Comparison of ENCODE assay signal across 22 cellular contexts in genomic region chr5:10277773-10278630, GRCh38.
"Had no signal": no experiment of that assay in that cellular context is flagged by ENCODE, and none has a peak within 500 bp of the region (broad histone marks: within the 10 kb centered on the region; RNA-seq: fewer than 3 reads in every experiment).

No MANE protein-coding gene starts in this region.

- H3K9me3 ChIP-seq: left lung, lower lobe of right lung, stomach, tibial nerve had no signal

- H3K4me3 Mint-ChIP-seq: activated CD4-positive, alpha-beta memory T cell treated with anti-CD3 and anti-CD28 coated beads, Interleukin-2, amount 10 ng/mL, durations not matched to agents 7 days and 5 days; activated CD4-positive, alpha-beta T cell treated with anti-CD3 and anti-CD28 coated beads, Interleukin-2, amount 10 ng/mL, durations not matched to agents 7 days and 5 days; activated naive CD8-positive, alpha-beta T cell; T-helper 1 cell treated with Interleukin-12 subunit alpha and Interleukin-12 subunit beta and Interleukin-4 antibody, amounts not matched to agents 30 μg/mL and 1 μg/mL, for 36 hours had no signal

- ATAC-seq: left lung; lower lobe of right lung; naive thymus-derived CD8-positive, alpha-beta T cell had no signal

- H3K9me3 Mint-ChIP-seq: activated CD4-positive, alpha-beta memory T cell treated with anti-CD3 and anti-CD28 coated beads, Interleukin-2, amount 10 ng/mL, durations not matched to agents 7 days and 5 days; T-helper 1 cell treated with Interleukin-12 subunit alpha and Interleukin-12 subunit beta and Interleukin-4 antibody, amounts not matched to agents 30 μg/mL and 1 μg/mL, for 36 hours had no signal

- H3K27ac ChIP-seq: coronary artery, dorsolateral prefrontal cortex, left lung, lower lobe of right lung, stomach, tibial nerve had no signal

- H3K27ac Mint-ChIP-seq: activated CD4-positive, alpha-beta memory T cell treated with anti-CD3 and anti-CD28 coated beads, Interleukin-2, amount 10 ng/mL, durations not matched to agents 7 days and 5 days; activated CD4-positive, alpha-beta T cell treated with anti-CD3 and anti-CD28 coated beads, Interleukin-2, amount 10 ng/mL, durations not matched to agents 7 days and 5 days; activated naive CD8-positive, alpha-beta T cell; T-helper 1 cell treated with Interleukin-12 subunit alpha and Interleukin-12 subunit beta and Interleukin-4 antibody, amounts not matched to agents 30 μg/mL and 1 μg/mL, for 36 hours had no signal

- H3K27me3 Mint-ChIP-seq: activated CD4-positive, alpha-beta T cell treated with anti-CD3 and anti-CD28 coated beads, Interleukin-2, amount 10 ng/mL, durations not matched to agents 7 days and 5 days had no signal

- H3K27me3 ChIP-seq: dorsolateral prefrontal cortex, left lung, stomach, tibial nerve had no signal

- H3K4me1 ChIP-seq: left lung, lower lobe of right lung, tibial nerve had no signal

- H3K4me3 ChIP-seq: coronary artery, dorsolateral prefrontal cortex, left lung, lower lobe of right lung, stomach, tibial nerve had no signal

- H3K36me3 Mint-ChIP-seq: activated naive CD8-positive, alpha-beta T cell; naive thymus-derived CD8-positive, alpha-beta T cell had no signal

- DNase-seq: activated CD4-positive, alpha-beta memory T cell treated with anti-CD3 and anti-CD28 coated beads, Interleukin-2, amount 10 ng/mL, durations not matched to agents 7 days and 5 days; activated CD4-positive, alpha-beta T cell treated with anti-CD3 and anti-CD28 coated beads for 1 hour; activated CD4-positive, alpha-beta T cell treated with anti-CD3 and anti-CD28 coated beads, Interleukin-2, amount 10 ng/mL, durations not matched to agents 7 days and 5 days; activated effector memory CD4-positive, alpha-beta T cell treated with Interleukin-2 at 50 U/mL for 16 hours; activated naive CD4-positive, alpha-beta T cell treated with Interleukin-2 at 50 U/mL for 16 hours; anterior cingulate cortex; dorsolateral prefrontal cortex; effector memory CD4-positive, alpha-beta T cell; left lung; lower lobe of right lung; mesenchymal stem cell; naive thymus-derived CD8-positive, alpha-beta T cell; right cardiac atrium; stimulated activated CD4-positive, alpha-beta T cell treated with anti-CD3 and anti-CD28 coated beads, Interleukin-12 subunit alpha, Interleukin-12 subunit beta, amount 100 ng/mL, for 4 hours; stimulated activated CD4-positive, alpha-beta T cell treated with anti-CD3 and anti-CD28 coated beads, Interleukin-4, amount 100 ng/mL, for 1 hour; stomach; SW 1271; T1000 had no signal

- H3K36me3 ChIP-seq: left lung, lower lobe of right lung had no signal
